Comparison of ENCODE assay signal across 25 cellular contexts in genomic region chr19:55593096-55593772, GRCh38.
"Had no signal": no experiment of that assay in that cellular context is flagged by ENCODE, and none has a peak within 500 bp of the region (broad histone marks: within the 10 kb centered on the region; RNA-seq: fewer than 3 reads in every experiment).

No MANE protein-coding gene starts in this region.

- H3K9me3 Mint-ChIP-seq: activated T-helper 1 cell treated with anti-CD3 and anti-CD28 coated beads, Interleukin-12 subunit alpha, Interleukin-12 subunit beta, Interleukin-2, Interleukin-4 antibody, amounts not matched to agents 30 ng/mL and 10 ng/mL and 1 ng/mL, durations not matched to agents 14 hours and 24 hours and 36 hours; dendritic cell treated with granulocyte-macrophage colony-stimulating factor and Interleukin-4, amounts not matched to agents 40 ng/mL and 50 ng/mL, for 4 days had no signal

- H3K36me3 ChIP-seq: prostate gland had no signal

- DNase-seq: activated CD4-positive, alpha-beta T cell treated with anti-CD3 and anti-CD28 coated beads for 36 hours; activated CD4-positive, CD25-positive, alpha-beta regulatory T cell; activated effector memory CD4-positive, alpha-beta T cell treated with anti-CD3 and anti-CD28 coated beads, Interleukin-2, amount 50 U/mL, for 16 hours; activated naive CD4-positive, alpha-beta T cell treated with anti-CD3 and anti-CD28 coated beads, Interleukin-2, amount 10 ng/mL, durations not matched to agents 7 days and 5 days; activated T-cell treated with anti-CD3 and anti-CD28 coated beads for 4 hours; amygdala; central memory CD4-positive, alpha-beta T cell; esophagus squamous epithelium; foreskin melanocyte; islet precursor cell; left ventricle myocardium inferior; mucosa of descending colon; retina; stimulated activated CD4-positive, alpha-beta T cell treated with anti-CD3 and anti-CD28 coated beads, Interleukin-4, amount 100 ng/mL, for 4 hours; stimulated activated CD8-positive, alpha-beta memory T cell treated with anti-CD3 and anti-CD28 coated beads, Interleukin-4, amount 100 ng/mL, for 48 hours; stimulated activated naive B cell treated with anti-CD40 and anti-IgM and Interleukin-4, amounts not matched to agents 10 μg/mL and 1 μg/mL and 100 μg/mL, for 72 hours; transverse colon had no signal

- H3K4me3 ChIP-seq: esophagus squamous epithelium, left ventricle myocardium inferior, mucosa of descending colon, pancreas, prostate gland, skin epidermis, transverse colon had no signal

- H3K4me3 Mint-ChIP-seq: activated CD4-positive, alpha-beta T cell treated with anti-CD3 and anti-CD28 coated beads for 36 hours; activated naive CD4-positive, alpha-beta T cell treated with anti-CD3 and anti-CD28 coated beads, Interleukin-2, amount 10 ng/mL, durations not matched to agents 7 days and 5 days; activated T-helper 1 cell treated with anti-CD3 and anti-CD28 coated beads, Interleukin-12 subunit alpha, Interleukin-12 subunit beta, Interleukin-2, Interleukin-4 antibody, amounts not matched to agents 30 ng/mL and 10 ng/mL and 1 ng/mL, durations not matched to agents 14 hours and 24 hours and 36 hours; dendritic cell treated with granulocyte-macrophage colony-stimulating factor and Interleukin-4, amounts not matched to agents 40 ng/mL and 50 ng/mL, for 4 days; natural killer cell treated with Interleukin-12 subunit alpha and Interleukin-12 subunit beta and Interleukin-15 and Interleukin-18, amount 100 ng/mL, for 72 hours; stimulated activated naive B cell treated with anti-CD40 and anti-IgM and Interleukin-4, amounts not matched to agents 10 μg/mL and 1 μg/mL and 100 μg/mL, for 72 hours had no signal

- H3K9me3 ChIP-seq: esophagus squamous epithelium, left ventricle myocardium inferior, mucosa of descending colon, pancreas, prostate gland, transverse colon had no signal

- H3K4me1 ChIP-seq: pancreas, prostate gland, transverse colon had no signal

- ATAC-seq: activated CD4-positive, alpha-beta T cell treated with anti-CD3 and anti-CD28 coated beads for 36 hours; mucosa of descending colon; natural killer cell treated with Interleukin-12 subunit alpha and Interleukin-12 subunit beta and Interleukin-15 and Interleukin-18, amount 100 ng/mL, for 72 hours; pancreas; sciatic nerve; stimulated activated naive B cell treated with anti-CD40 and anti-IgM and Interleukin-4, amounts not matched to agents 10 μg/mL and 1 μg/mL and 100 μg/mL, for 72 hours had no signal

- H3K27me3 Mint-ChIP-seq: activated CD4-positive, alpha-beta T cell treated with anti-CD3 and anti-CD28 coated beads for 36 hours; activated naive CD4-positive, alpha-beta T cell treated with anti-CD3 and anti-CD28 coated beads, Interleukin-2, amount 10 ng/mL, durations not matched to agents 7 days and 5 days; stimulated activated naive B cell treated with anti-CD40 and anti-IgM and Interleukin-4, amounts not matched to agents 10 μg/mL and 1 μg/mL and 100 μg/mL, for 72 hours had no signal

- H3K27ac ChIP-seq: epithelial cell of prostate, esophagus squamous epithelium, left ventricle myocardium inferior, pancreas, prostate gland, skin epidermis, transverse colon had no signal

- H3K27me3 ChIP-seq: esophagus squamous epithelium, pancreas, transverse colon had no signal

- H3K27ac Mint-ChIP-seq: activated CD4-positive, alpha-beta T cell treated with anti-CD3 and anti-CD28 coated beads for 36 hours; activated naive CD4-positive, alpha-beta T cell treated with anti-CD3 and anti-CD28 coated beads, Interleukin-2, amount 10 ng/mL, durations not matched to agents 7 days and 5 days; activated T-helper 1 cell treated with anti-CD3 and anti-CD28 coated beads, Interleukin-12 subunit alpha, Interleukin-12 subunit beta, Interleukin-2, Interleukin-4 antibody, amounts not matched to agents 30 ng/mL and 10 ng/mL and 1 ng/mL, durations not matched to agents 14 hours and 24 hours and 36 hours; dendritic cell treated with granulocyte-macrophage colony-stimulating factor and Interleukin-4, amounts not matched to agents 40 ng/mL and 50 ng/mL, for 4 days; natural killer cell treated with Interleukin-12 subunit alpha and Interleukin-12 subunit beta and Interleukin-15 and Interleukin-18, amount 100 ng/mL, for 72 hours had no signal
